Comparison of ENCODE assay signal across 23 cellular contexts in genomic region chr3:14775574-14775973, GRCh38. TPM values are rescaled to one million over a fixed set of nuclear protein-coding genes. Genes with fewer than 3 reads are reported as not detected.
DNase-seq lines count a peak whose midpoint lies in the region; ATAC-seq and TF ChIP-seq lines count a peak whose summit lies in the region.
"Had no signal": no experiment of that assay in that cellular context is flagged by ENCODE, and none has a peak within 500 bp of the region (broad histone marks: within the 10 kb centered on the region; RNA-seq: fewer than 3 reads in every experiment).

No MANE protein-coding gene starts in this region.

- no peak overlapping the region for H3K4me2 ChIP-seq in osteoblast (ENCODE audit: insufficient read depth, low read length)

- no peak overlapping the region for H3K27ac Mint-ChIP-seq in activated CD8-positive, alpha-beta memory T cell treated with anti-CD3 and anti-CD28 coated beads, Interleukin-2, amount 10 ng/mL, durations not matched to agents 7 days and 5 days
- H3K27ac Mint-ChIP-seq in type B pancreatic cell = no peak overlapping the region
- H3K27ac Mint-ChIP-seq: CD8-positive, alpha-beta T cell had no signal

- H4K20me1 ChIP-seq in osteoblast (ENCODE audit: insufficient read depth, low read length) = no peaks in the 10 kb centered on the region

- CTCF ChIA-PET in activated CD8-positive, alpha-beta memory T cell treated with anti-CD3 and anti-CD28 coated beads, Interleukin-2, amount 10 ng/mL, durations not matched to agents 7 days and 5 days (lab: Charles Lee) = no interaction called here

- peak; percentile 14 for DNase-seq in activated CD8-positive, alpha-beta memory T cell treated with anti-CD3 and anti-CD28 coated beads, Interleukin-2, amount 10 ng/mL, durations not matched to agents 7 days and 5 days
- no peak for DNase-seq in activated CD8-positive, alpha-beta memory T cell treated with anti-CD3 and anti-CD28 coated beads for 24 hours
- DNase-seq in colonic mucosa = peak; percentile 9
- peak; percentile 16 for DNase-seq in mesenteric fat pad (ENCODE audit: low spot score)
- DNase-seq in type B pancreatic cell (ENCODE audit: extremely low spot score, unreplicated experiment) = peak; percentile 20
- DNase-seq in activated naive CD4-positive, alpha-beta T cell (lab: John Stamatoyannopoulos, UW) = no peak
- DNase-seq in DMS 273 treated with DMSO at 0.1 percent for 48 hours (lab: John Stamatoyannopoulos, UW) = no peak
- no peak for DNase-seq in osteoblast (ENCODE audit: insufficient read length, low spot score, missing footprints)
- DNase-seq: AML-193, C1 segment of cervical spinal cord, GDM1, MM.1S, NCI-H1048, NCI-H1436, NCI-H187 treated with DMSO at 0.1 percent for 48 hours, NCI-H2107, NCI-H510A, NCI-H774, OCI-M1 had no signal

- H3K4me3 ChIP-seq in colonic mucosa (no peak overlapping the region), osteoblast (ENCODE audit: insufficient read depth, low read length) (no peak overlapping the region)
- H3K4me3 ChIP-seq: SJSA1 had no signal

- H3K79me2 ChIP-seq in osteoblast (ENCODE audit: insufficient read depth, low read length) = no peaks in the 10 kb centered on the region

- TF ChIP-seq CTCF in colonic mucosa (IDR thresholded peaks at IDR 0.05) (no peak), type B pancreatic cell (conservative IDR thresholded peaks at IDR 0.05) (no peak), osteoblast (IDR thresholded peaks at IDR 0.05; ENCODE audit: extremely low read depth, low read depth, low read length) (no peak)

- H3K9me3 Mint-ChIP-seq in activated CD8-positive, alpha-beta memory T cell treated with anti-CD3 and anti-CD28 coated beads, Interleukin-2, amount 10 ng/mL, durations not matched to agents 7 days and 5 days (ENCODE audit: low read depth) = no peaks in the 10 kb centered on the region
- H3K9me3 Mint-ChIP-seq in type B pancreatic cell = no peaks in the 10 kb centered on the region

- intact Hi-C loops in colonic mucosa (cut with DNase I) = loop anchor here (10.0 kb wide), 1 partner anchor 101 kb away; the partner anchor contains the start of gene C3orf20

- no peak for ATAC-seq in activated CD8-positive, alpha-beta memory T cell treated with anti-CD3 and anti-CD28 coated beads, Interleukin-2, amount 10 ng/mL, durations not matched to agents 7 days and 5 days
- ATAC-seq: CD8-positive, alpha-beta T cell; HCT116 had no signal

- H3K4me1 ChIP-seq in colonic mucosa (no peaks in the 10 kb centered on the region), osteoblast (ENCODE audit: insufficient read depth, low read length) (no peaks in the 10 kb centered on the region)
- H3K4me1 ChIP-seq: SJSA1 had no signal

- H3K9ac ChIP-seq in colonic mucosa (ENCODE audit: low read depth in 2 of 2, low read length in 2 of 2) = no peak overlapping the region

- H3K27ac ChIP-seq in colonic mucosa = no peak overlapping the region
- H3K27ac ChIP-seq in osteoblast (ENCODE audit: low read depth, low read length) = no peak overlapping the region
- H3K27ac ChIP-seq: SJSA1 had no signal

- H3K36me3 ChIP-seq in colonic mucosa (no peaks in the 10 kb centered on the region), osteoblast (ENCODE audit: insufficient read depth, low read length) (no peaks in the 10 kb centered on the region)
- H3K36me3 ChIP-seq: SJSA1 had no signal

- no peak overlapping the region for H3K4me3 Mint-ChIP-seq in activated CD8-positive, alpha-beta memory T cell treated with anti-CD3 and anti-CD28 coated beads, Interleukin-2, amount 10 ng/mL, durations not matched to agents 7 days and 5 days
- H3K4me3 Mint-ChIP-seq in type B pancreatic cell = no peak overlapping the region
- H3K4me3 Mint-ChIP-seq: CD8-positive, alpha-beta T cell had no signal

- H3K9me3 ChIP-seq in colonic mucosa (no peaks in the 10 kb centered on the region), osteoblast (ENCODE audit: low read depth, low read length) (no peaks in the 10 kb centered on the region)
- H3K9me3 ChIP-seq: SJSA1 had no signal

- no peaks in the 10 kb centered on the region for H3K36me3 Mint-ChIP-seq in activated CD8-positive, alpha-beta memory T cell treated with anti-CD3 and anti-CD28 coated beads, Interleukin-2, amount 10 ng/mL, durations not matched to agents 7 days and 5 days
- H3K36me3 Mint-ChIP-seq in type B pancreatic cell = no peaks in the 10 kb centered on the region
- H3K36me3 Mint-ChIP-seq: CD8-positive, alpha-beta T cell had no signal

- H2AFZ ChIP-seq in osteoblast (ENCODE audit: low read length) = no peak overlapping the region

- H3K4me1 Mint-ChIP-seq in activated CD8-positive, alpha-beta memory T cell treated with anti-CD3 and anti-CD28 coated beads, Interleukin-2, amount 10 ng/mL, durations not matched to agents 7 days and 5 days = no peaks in the 10 kb centered on the region
- H3K4me1 Mint-ChIP-seq in type B pancreatic cell (ENCODE audit: unreplicated experiment) = no peaks in the 10 kb centered on the region

- no peaks in the 10 kb centered on the region for H3K27me3 ChIP-seq in colonic mucosa
- no peaks in the 10 kb centered on the region for H3K27me3 ChIP-seq in osteoblast (ENCODE audit: insufficient read depth, low read length)
- H3K27me3 ChIP-seq: SJSA1 had no signal

- peaks cover 16% of the 10 kb centered on the region for H3K27me3 Mint-ChIP-seq in activated CD8-positive, alpha-beta memory T cell treated with anti-CD3 and anti-CD28 coated beads, Interleukin-2, amount 10 ng/mL, durations not matched to agents 7 days and 5 days
- no peaks in the 10 kb centered on the region for H3K27me3 Mint-ChIP-seq in type B pancreatic cell

RNA-seq across cellular contexts. Expression of gene FGD5, which starts 43.2 kb away (rescaled TPM):
- not detected for total RNA-seq in activated CD8-positive, alpha-beta memory T cell treated with anti-CD3 and anti-CD28 coated beads, Interleukin-2, amount 10 ng/mL, durations not matched to agents 7 days and 5 days
- 1 to 10 TPM; 4.4 to 8.7 TPM for total RNA-seq in colonic mucosa
- total RNA-seq in mesenteric fat pad = 38.6 TPM
- total RNA-seq in type B pancreatic cell (ENCODE audit: low replicate concordance) = 1.6 and 15.3 TPM in 2 replicates
- total RNA-seq in osteoblast = under 0.01 TPM in 2 replicates
- total RNA-seq: A172; CD8-positive, alpha-beta T cell; SJSA1 had no signal

Comparison
In these comparisons a context has a peak if more than half of its experiments do, and no peak if none do; other contexts are left out.
1. DNase-seq: peak in activated CD8-positive, alpha-beta memory T cell treated with anti-CD3 and anti-CD28 coated beads, Interleukin-2, amount 10 ng/mL, durations not matched to agents 7 days and 5 days (single experiment), colonic mucosa (single experiment), mesenteric fat pad (single experiment) and type B pancreatic cell (single experiment); none in activated CD8-positive, alpha-beta memory T cell treated with anti-CD3 and anti-CD28 coated beads for 24 hours (single experiment), activated naive CD4-positive, alpha-beta T cell (0 of 4), DMS 273 treated with DMSO at 0.1 percent for 48 hours (single experiment) and osteoblast (single experiment).